Comparison of ENCODE assay signal across 1 cellular context in the genomic region with DNA sequence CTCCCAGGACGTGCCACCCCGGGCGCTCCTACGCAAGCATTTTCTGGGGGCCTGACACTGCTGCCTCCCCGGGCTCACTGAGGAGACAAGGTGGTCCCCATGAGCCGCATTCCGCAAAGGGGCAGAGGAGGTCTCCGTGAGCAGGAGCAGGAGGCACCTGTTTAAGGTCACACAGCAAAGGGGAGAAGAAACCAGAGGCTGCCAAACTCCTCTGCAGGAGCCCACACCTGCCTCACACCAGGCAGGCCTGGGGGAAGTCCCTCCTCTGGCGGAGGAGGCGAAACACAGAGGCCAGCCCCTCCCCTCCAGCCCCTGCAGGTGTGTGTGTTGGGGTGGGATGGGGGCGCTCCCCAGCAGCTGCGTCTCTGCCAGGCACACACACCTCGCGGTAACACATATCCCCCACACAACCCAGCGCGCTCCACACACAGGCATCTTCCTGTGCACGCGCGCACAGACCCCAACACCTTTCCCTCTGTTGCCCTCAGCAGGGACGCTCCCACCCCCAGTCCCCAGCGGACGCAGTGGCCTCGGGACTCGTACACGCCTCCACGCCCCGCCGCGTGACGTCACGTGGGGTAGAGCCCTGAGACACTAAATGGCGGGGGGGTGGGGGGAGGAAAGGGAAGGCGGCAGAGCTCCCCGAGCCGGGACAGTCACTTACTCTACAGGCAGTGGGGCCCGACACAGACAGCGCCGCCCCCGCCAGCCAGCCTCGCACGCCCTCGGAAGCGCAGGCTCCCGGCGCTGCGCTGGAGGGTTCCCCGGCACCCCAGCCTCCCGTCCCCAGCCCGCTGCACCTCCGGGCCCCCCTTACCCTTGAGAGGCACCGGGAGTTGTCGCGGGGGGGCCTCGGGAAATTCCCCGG.
TF ChIP-seq lines count a peak whose summit lies in the region.

No MANE protein-coding gene starts in this region.

TF ChIP-seq in IMR-90, 13 proteins besides CTCF, POLR2A, EP300 and RAD21 (continued from another document):
- TF ChIP-seq MAFK (IDR thresholded peaks at IDR 0.05; ENCODE audit: low read depth, low read length): no peak
- TF ChIP-seq, protein P1, sequence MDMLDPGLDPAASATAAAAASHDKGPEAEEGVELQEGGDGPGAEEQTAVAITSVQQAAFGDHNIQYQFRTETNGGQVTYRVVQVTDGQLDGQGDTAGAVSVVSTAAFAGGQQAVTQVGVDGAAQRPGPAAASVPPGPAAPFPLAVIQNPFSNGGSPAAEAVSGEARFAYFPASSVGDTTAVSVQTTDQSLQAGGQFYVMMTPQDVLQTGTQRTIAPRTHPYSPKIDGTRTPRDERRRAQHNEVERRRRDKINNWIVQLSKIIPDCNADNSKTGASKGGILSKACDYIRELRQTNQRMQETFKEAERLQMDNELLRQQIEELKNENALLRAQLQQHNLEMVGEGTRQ (IDR thresholded peaks at IDR 0.05; ENCODE audit: low read depth, low read length): no peak
- no peak for TF ChIP-seq BHLHE40 (IDR thresholded peaks at IDR 0.05; ENCODE audit: low read depth, low read length)
- TF ChIP-seq, protein P2, sequence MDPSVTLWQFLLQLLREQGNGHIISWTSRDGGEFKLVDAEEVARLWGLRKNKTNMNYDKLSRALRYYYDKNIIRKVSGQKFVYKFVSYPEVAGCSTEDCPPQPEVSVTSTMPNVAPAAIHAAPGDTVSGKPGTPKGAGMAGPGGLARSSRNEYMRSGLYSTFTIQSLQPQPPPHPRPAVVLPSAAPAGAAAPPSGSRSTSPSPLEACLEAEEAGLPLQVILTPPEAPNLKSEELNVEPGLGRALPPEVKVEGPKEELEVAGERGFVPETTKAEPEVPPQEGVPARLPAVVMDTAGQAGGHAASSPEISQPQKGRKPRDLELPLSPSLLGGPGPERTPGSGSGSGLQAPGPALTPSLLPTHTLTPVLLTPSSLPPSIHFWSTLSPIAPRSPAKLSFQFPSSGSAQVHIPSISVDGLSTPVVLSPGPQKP (IDR thresholded peaks at IDR 0.05; ENCODE audit: borderline replicate concordance, low read depth, low read length): no peak
- TF ChIP-seq SMC3 (IDR thresholded peaks at IDR 0.05; ENCODE audit: low read depth, low read length): no peak
- no peak for TF ChIP-seq RCOR1 (IDR thresholded peaks at IDR 0.05; ENCODE audit: insufficient replicate concordance, low read length)
TF ChIP-seq in IMR-90: peak in this region for 0.
